ENCODE assay signal across 6 cellular contexts in genomic region chr2:113669013-113669412, GRCh38. TPM values are rescaled to one million over a fixed set of nuclear protein-coding genes. Genes with fewer than 3 reads are reported as not detected.
DNase-seq lines count a peak whose midpoint lies in the region; ATAC-seq and TF ChIP-seq lines count a peak whose summit lies in the region.
"Not testable (repeated sequence)": the region's sequence is repeated elsewhere in the genome, so short reads cannot be mapped to it uniquely, and the experiment has no call there.

No MANE protein-coding gene starts in this region.

- not testable (repeated sequence) for H3K27me3 Mint-ChIP-seq in chondrocyte (ENCODE audit: low read depth); stimulated activated memory B cell treated with anti-CD40 and anti-IgM and Interleukin-4, amounts not matched to agents 10 μg/mL and 1 μg/mL and 100 μg/mL, for 72 hours

- not testable (repeated sequence) for H3K9me2 ChIP-seq in Karpas-422 (replicated peaks; ENCODE audit: insufficient read depth, low read length)

- H4K20me1 ChIP-seq in Karpas-422 (ENCODE audit: insufficient read depth, low read depth, low read length) = not testable (repeated sequence)

- H3K27me3 ChIP-seq in Karpas-422 (ENCODE audit: low read length); right cardiac atrium (ENCODE audit: control insufficient read depth, insufficient read depth): not testable (repeated sequence)

- peaks cover 20% of the 10 kb centered on the region for H3K4me1 ChIP-seq in Karpas-422 (ENCODE audit: low read length)
- not testable (repeated sequence) for H3K4me1 ChIP-seq in right cardiac atrium (ENCODE audit: control insufficient read depth, insufficient read depth, low read length)

- not testable (repeated sequence) for H3K4me3 ChIP-seq in Karpas-422 (ENCODE audit: low read length); right cardiac atrium (ENCODE audit: low read length)

- DNase-seq in Karpas-422 (peak; percentile 9), NCI-H82 (lab: John Stamatoyannopoulos, UW) (peak; percentile 97), UCSD-AML1 (lab: John Stamatoyannopoulos, UW; ENCODE audit: unreplicated experiment) (peak; percentile 69), chondrocyte (ENCODE audit: low spot score) (peak; percentile 77)
- DNase-seq in right cardiac atrium = not testable (repeated sequence)

- peak; percentile 23 to 30 for ATAC-seq in right cardiac atrium
- peak; percentile 26 for ATAC-seq in stimulated activated memory B cell treated with anti-CD40 and anti-IgM and Interleukin-4, amounts not matched to agents 10 μg/mL and 1 μg/mL and 100 μg/mL, for 72 hours

- not testable (repeated sequence) for H3K27ac Mint-ChIP-seq in chondrocyte (ENCODE audit: unreplicated experiment); stimulated activated memory B cell treated with anti-CD40 and anti-IgM and Interleukin-4, amounts not matched to agents 10 μg/mL and 1 μg/mL and 100 μg/mL, for 72 hours

- not testable (repeated sequence) for H3K4me2 ChIP-seq in Karpas-422 (ENCODE audit: low read depth, low read length, poor library complexity, severe bottlenecking)

- H3K36me3 Mint-ChIP-seq in chondrocyte (ENCODE audit: low read depth); stimulated activated memory B cell treated with anti-CD40 and anti-IgM and Interleukin-4, amounts not matched to agents 10 μg/mL and 1 μg/mL and 100 μg/mL, for 72 hours: not testable (repeated sequence)

- H3K4me3 Mint-ChIP-seq in chondrocyte (ENCODE audit: unreplicated experiment); stimulated activated memory B cell treated with anti-CD40 and anti-IgM and Interleukin-4, amounts not matched to agents 10 μg/mL and 1 μg/mL and 100 μg/mL, for 72 hours: not testable (repeated sequence)

- H3K9me3 ChIP-seq in Karpas-422 (ENCODE audit: low read length); right cardiac atrium (ENCODE audit: control insufficient read depth, low read length): not testable (repeated sequence)

- H3K36me3 ChIP-seq in Karpas-422 (ENCODE audit: insufficient read depth, low read length) = not testable (repeated sequence)

- WGBS in right cardiac atrium = 95% methylated on average over 21 of the region's 21 CpGs

- not testable (repeated sequence) for H3K9ac ChIP-seq in Karpas-422 (ENCODE audit: low read length)

- not testable (repeated sequence) for H3K27ac ChIP-seq in Karpas-422 (ENCODE audit: low read length); right cardiac atrium (ENCODE audit: low read length)

- not testable (repeated sequence) for H3K9me3 Mint-ChIP-seq in chondrocyte (ENCODE audit: low read depth); stimulated activated memory B cell treated with anti-CD40 and anti-IgM and Interleukin-4, amounts not matched to agents 10 μg/mL and 1 μg/mL and 100 μg/mL, for 72 hours

- intact Hi-C loops in right cardiac atrium (cut with DNase I) = not testable (repeated sequence)

- not testable (repeated sequence) for H2AFZ ChIP-seq in Karpas-422 (ENCODE audit: low read length)

- H3K79me2 ChIP-seq in Karpas-422 (ENCODE audit: low read length) = not testable (repeated sequence)

- TF ChIP-seq CTCF in chondrocyte (IDR thresholded peaks at IDR 0.05) = not testable (repeated sequence)

- H3K4me1 Mint-ChIP-seq in chondrocyte (ENCODE audit: low read depth); stimulated activated memory B cell treated with anti-CD40 and anti-IgM and Interleukin-4, amounts not matched to agents 10 μg/mL and 1 μg/mL and 100 μg/mL, for 72 hours: not testable (repeated sequence)

RNA-seq across cellular contexts. Expression of gene RABL2A, which starts 41.9 kb away (rescaled TPM):
- total RNA-seq in Karpas-422 (2014; rRNA removed; shearing (Covaris generic); ENCODE audit: low replicate concordance) = 17.5 and 38.5 TPM in 2 replicates
- total RNA-seq in chondrocyte (11.1 to 23.5 TPM (median 12.2 TPM) in 3 replicates), right cardiac atrium (10 to 100 TPM in 3 of 4 donors, 1 to 10 TPM in 1; 8.6 to 11.8 (median 10.6) TPM)
- polyA plus RNA-seq in right cardiac atrium = 8.5 TPM
